8 cellular contexts compared by ENCODE assay signal in genomic region chr13:72726721-72727416, GRCh38. TPM values are rescaled to one million over a fixed set of nuclear protein-coding genes. Genes with fewer than 3 reads are reported as not detected.
DNase-seq lines count a peak whose midpoint lies in the region; ATAC-seq and TF ChIP-seq lines count a peak whose summit lies in the region.

No MANE protein-coding gene starts in this region.

- H3K9ac ChIP-seq in PC-3 (ENCODE audit: low read length) = peak overlapping the region; percentile 92

- POLR2A ChIA-PET in CD4-positive, alpha-beta T cell (lab: Charles Lee) = no interaction called here
- POLR2A ChIA-PET in PC-3 (lab: Charles Lee; ENCODE audit: unreplicated experiment) = no interaction called here

- peak overlapping the region; percentile 92 for H3K4me2 ChIP-seq in PC-3 (ENCODE audit: low read length)

- H2AFZ ChIP-seq in PC-3 (ENCODE audit: low read length) = peak overlapping the region; percentile 93

- no peaks in the 10 kb centered on the region for H3K27me3 ChIP-seq in CD4-positive, alpha-beta T cell (ENCODE audit: control insufficient read depth, insufficient read depth, low read length)
- H3K27me3 ChIP-seq in PC-3 (ENCODE audit: low read length) (no peaks in the 10 kb centered on the region), left ventricle myocardium inferior (ENCODE audit: low read depth) (no peaks in the 10 kb centered on the region), gastrocnemius medialis (no peaks in the 10 kb centered on the region)

- H4K20me1 ChIP-seq in PC-3 (ENCODE audit: low read length) = peaks cover 8% of the 10 kb centered on the region; the same call in 1 of the 2 replicates

- H3K9me3 Mint-ChIP-seq in CD4-positive, alpha-beta T cell = no peaks in the 10 kb centered on the region

- H3K79me2 ChIP-seq in PC-3 (ENCODE audit: low read length) = peaks cover 93% of the 10 kb centered on the region

- peaks cover 77% of the 10 kb centered on the region for H3K4me1 Mint-ChIP-seq in CD4-positive, alpha-beta T cell (ENCODE audit: low read depth)

- H3K4me3 ChIP-seq in PC-3 (ENCODE audit: low read length) (peak overlapping the region; percentile 95), left ventricle myocardium inferior (peak overlapping the region; percentile 81), gastrocnemius medialis (peak overlapping the region; percentile 75 to 90 (median 82))

- H3K9me3 ChIP-seq in CD4-positive, alpha-beta T cell (ENCODE audit: control insufficient read depth, low read length) = no peaks in the 10 kb centered on the region
- H3K9me3 ChIP-seq in PC-3 (ENCODE audit: low read length) (no peaks in the 10 kb centered on the region), left ventricle myocardium inferior (replicated peaks) (no peaks in the 10 kb centered on the region), gastrocnemius medialis (no peaks in the 10 kb centered on the region)

- CTCF ChIA-PET in CD4-positive, alpha-beta T cell (lab: Charles Lee) = no interaction called here
- CTCF ChIA-PET in PC-3 (lab: Charles Lee) = no interaction called here

- BruUV-seq in PC-3 (replicated peaks; lab: Mats Ljungman, UMichigan) = TSS peak; percentile 27

- TF ChIP-seq POLR2A in gastrocnemius medialis (IDR thresholded peaks at IDR 0.05) = no peak

- intact Hi-C loops in CD4-positive, alpha-beta T cell (cut with DNase I, micrococcal nuclease) = loop anchor here (2.0 to 10.0 kb wide), 2 partner anchors 54 to 1432 kb away; partner anchors contain the start of gene DIS3 (in 1 of the 2)
- intact Hi-C loops in PC-3 (cut with micrococcal nuclease) (no loop called here), left ventricle myocardium inferior (cut with micrococcal nuclease) (no loop called here), gastrocnemius medialis (cut with DNase I; ENCODE audit: low total_unique reads) (loop anchor here (1.0 kb wide), 1 partner anchor 55 kb away; the partner anchor contains the start of gene PIBF1)

- TF ChIP-seq CTCF in CD4-positive, alpha-beta T cell (IDR thresholded peaks at IDR 0.05) = no peak
- TF ChIP-seq CTCF in PC-3 (conservative IDR thresholded peaks at IDR 0.05; ENCODE audit: low read depth, low read length) (no peak), left ventricle myocardium inferior (IDR thresholded peaks at IDR 0.05; ENCODE audit: borderline replicate concordance) (no peak), gastrocnemius medialis (IDR thresholded peaks at IDR 0.05 in 4 of 5, conservative IDR thresholded peaks at IDR 0.05 in 1 of 5) (no peak)

- H3K36me3 Mint-ChIP-seq in CD4-positive, alpha-beta T cell (ENCODE audit: low read depth) = peaks cover 35% of the 10 kb centered on the region

- no peaks in the 10 kb centered on the region for H3K9me2 ChIP-seq in PC-3 (replicated peaks; ENCODE audit: low read length)

- peak overlapping the region; percentile 77 for H3K27ac Mint-ChIP-seq in CD4-positive, alpha-beta T cell

- H3K36me3 ChIP-seq in PC-3 (ENCODE audit: low read depth, low read length) (peaks cover 4% of the 10 kb centered on the region), left ventricle myocardium inferior (no peaks in the 10 kb centered on the region), gastrocnemius medialis (no peaks in the 10 kb centered on the region)

- ATAC-seq in CD4-positive, alpha-beta T cell (ENCODE audit: poor library complexity) = peak; percentile 15
- ATAC-seq in GM19043 (IDR thresholded peaks at IDR 0.05; ENCODE audit: low read depth, unreplicated experiment) = peak; percentile 21
- peak; percentile 33 for ATAC-seq in HG03175 (IDR thresholded peaks at IDR 0.05; ENCODE audit: unreplicated experiment)
- ATAC-seq in PC-3 = peak; percentile 23
- ATAC-seq in gastrocnemius medialis = peak; percentile 21 to 40

- no peaks in the 10 kb centered on the region for H3K27me3 Mint-ChIP-seq in CD4-positive, alpha-beta T cell

- in situ Hi-C loops in gastrocnemius medialis (cut with MboI; ENCODE audit: low sequenced_read_pairs in 4 of 4) = loop anchor here in 1 of 4 donors (5.0 kb wide), 1 partner anchor 55 kb away; the partner anchor contains the start of genes DIS3 and PIBF1

- H3F3A ChIP-seq in PC-3 (ENCODE audit: low read length, unreplicated experiment) = no peaks in the 10 kb centered on the region

- peak overlapping the region; percentile 94 for H3K4me3 Mint-ChIP-seq in CD4-positive, alpha-beta T cell

- H3K4me1 ChIP-seq in PC-3 (ENCODE audit: insufficient read depth, low read length) (peaks cover 8% of the 10 kb centered on the region), left ventricle myocardium inferior (peaks cover 30% of the 10 kb centered on the region), gastrocnemius medialis (peaks cover 8 to 18% of the 10 kb centered on the region in 2 donors)

- H3K27ac ChIP-seq in CD4-positive, alpha-beta T cell (ENCODE audit: low read depth, low read length) = peak overlapping the region; percentile 44
- peak overlapping the region; percentile 48 for H3K27ac ChIP-seq in PC-3 (ENCODE audit: low read length)
- H3K27ac ChIP-seq in left ventricle myocardium inferior (replicated peaks) = peak overlapping the region; percentile 70
- peak overlapping the region; percentile 71 to 81 (median 76) for H3K27ac ChIP-seq in gastrocnemius medialis

- peak in 9 of 10 experiments; percentile 1 to 44 (median 9) for DNase-seq in CD4-positive, alpha-beta T cell
- DNase-seq in PC-3 = peak; percentile 6
- peak; percentile 16 for DNase-seq in activated gamma-delta T cell treated with anti-CD3 and anti-CD28 coated beads, Interleukin-2, amount 50 U/mL, for 16 hours (ENCODE audit: low read depth)
- DNase-seq in left ventricle myocardium inferior = peak; percentile 42
- no peak for DNase-seq in gastrocnemius medialis
- no peak for DNase-seq in cortex of kidney (lab: John Stamatoyannopoulos, UW)

RNA-seq across cellular contexts. Expression of gene MZT1, which starts 0.6 kb away (rescaled TPM):
- 1 to 10 TPM; 5.1 to 6.2 TPM for total RNA-seq in CD4-positive, alpha-beta T cell
- total RNA-seq in PC-3 (2014; rRNA removed) (7.9 and 17.0 TPM in 2 replicates), left ventricle myocardium inferior (7.0 TPM), gastrocnemius medialis (10 to 100 TPM in 2 of 4 donors, 1 to 10 TPM in 2; 7.7 to 17.0 (median 10.7) TPM)

RNA-seq across cellular contexts. Expression of gene BORA, which starts 0.9 kb away (rescaled TPM):
- total RNA-seq in CD4-positive, alpha-beta T cell = 1 to 10 TPM; 3.8 to 4.4 TPM
- total RNA-seq in PC-3 (2014; rRNA removed) (9.5 and 11.1 TPM in 2 replicates), left ventricle myocardium inferior (0.55 TPM), gastrocnemius medialis (1 to 10 TPM in 3 of 4 donors, under 1 TPM in 1; 0.97 to 4.0 (median 1.4) TPM)

RNA-seq across cellular contexts. Expression of gene DIS3, which starts 54.8 kb away (rescaled TPM):
- total RNA-seq in CD4-positive, alpha-beta T cell = 10 to 100 TPM; 47.9 to 51.7 TPM
- 25.5 and 29.0 TPM in 2 replicates for total RNA-seq in PC-3 (2014; rRNA removed)
- total RNA-seq in left ventricle myocardium inferior = 13.8 TPM
- total RNA-seq in gastrocnemius medialis = 10 to 100 TPM; 11.6 to 17.6 (median 17.0) TPM

RNA-seq across cellular contexts. Expression of gene PIBF1, which starts 55.1 kb away (rescaled TPM):
- total RNA-seq in CD4-positive, alpha-beta T cell = 10 to 100 TPM; 22.6 to 22.7 TPM
- 4.8 and 7.9 TPM in 2 replicates for total RNA-seq in PC-3 (2014; rRNA removed)
- 10.8 TPM for total RNA-seq in left ventricle myocardium inferior
- 1 to 10 TPM; 5.3 to 10.0 (median 7.4) TPM for total RNA-seq in gastrocnemius medialis

Comparison
In these comparisons a context has a peak if more than half of its experiments do, and no peak if none do; other contexts are left out.
1. DNase-seq: peak in CD4-positive, alpha-beta T cell (9 of 10), PC-3 (single experiment), activated gamma-delta T cell treated with anti-CD3 and anti-CD28 coated beads, Interleukin-2, amount 50 U/mL, for 16 hours (single experiment) and left ventricle myocardium inferior (single experiment); none in gastrocnemius medialis (0 of 2) and cortex of kidney (single experiment).
2. intact Hi-C loops: an anchor here in CD4-positive, alpha-beta T cell (2.0 to 10.0 kb wide) and gastrocnemius medialis (1.0 kb wide); none called in PC-3 and left ventricle myocardium inferior.
3. Peak in every context shown above with its lines, with median percentiles within 50 percentile points of each other: ATAC-seq, H3K27ac ChIP-seq and H3K4me3 ChIP-seq.